ENCODE assay signal across 11 cellular contexts in the genomic region with DNA sequence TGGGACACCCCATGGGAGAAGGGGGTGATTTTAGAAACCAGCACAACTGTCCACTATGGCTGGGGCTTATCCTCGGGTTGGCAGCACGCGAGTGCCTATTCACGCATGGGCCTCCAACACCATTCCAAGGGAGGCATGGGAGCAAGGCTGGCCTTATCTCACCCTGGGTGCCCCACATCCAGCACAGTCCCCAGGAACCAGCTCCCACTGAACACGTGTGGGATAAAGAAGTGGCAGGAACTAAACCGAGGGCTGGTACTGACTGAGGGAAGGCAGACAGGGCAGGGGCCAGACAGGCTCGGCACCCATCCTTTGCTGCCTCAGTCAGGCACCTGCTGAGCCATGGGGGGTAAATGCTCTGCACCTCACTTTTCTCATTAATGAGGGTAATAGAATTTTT. TPM values are rescaled to one million over a fixed set of nuclear protein-coding genes. Genes with fewer than 3 reads are reported as not detected.
"Had no signal": no experiment of that assay in that cellular context is flagged by ENCODE, and none has a peak within 500 bp of the region (broad histone marks: within the 10 kb centered on the region; RNA-seq: fewer than 3 reads in every experiment).

No MANE protein-coding gene starts in this region.

- H3K4me3 ChIP-seq: ovary, suprapubic skin had no signal

- H3K9me3 ChIP-seq: ovary, suprapubic skin had no signal

- DNase-seq: activated B cell treated with CpG ODN at 0.5 μM for 24 hours; activated CD4-positive, alpha-beta T cell treated with anti-CD3 and anti-CD28 coated beads, Interleukin-2, amount 10 ng/mL, durations not matched to agents 7 days and 5 days; activated CD8-positive, alpha-beta memory T cell treated with anti-CD3 and anti-CD28 coated beads for 24 hours; activated naive CD4-positive, alpha-beta T cell treated with Interleukin-2 at 50 U/mL for 16 hours; glutamatergic neuron; stimulated activated CD4-positive, alpha-beta T cell treated with anti-CD3 and anti-CD28 coated beads, Interleukin-2, amount 100 ng/mL, for 48 hours; stimulated activated naive CD4-positive, alpha-beta T cell treated with Interleukin-2 at 50 U/mL for 16 hours; T-helper 17 cell had no signal

- H3K27me3 ChIP-seq: ovary, suprapubic skin had no signal

- H3K36me3 ChIP-seq: ovary, suprapubic skin had no signal

- H3K27ac ChIP-seq: suprapubic skin had no signal

- ATAC-seq: T-helper 17 cell had no signal

RNA-seq across cellular contexts. Expression of gene GPR78, which starts 43.7 kb away (rescaled TPM):
- total RNA-seq: activated B cell treated with CpG ODN at 0.5 μM for 24 hours; activated CD4-positive, alpha-beta T cell treated with anti-CD3 and anti-CD28 coated beads, Interleukin-2, amount 10 ng/mL, durations not matched to agents 7 days and 5 days; neural crest cell; suprapubic skin; T-helper 17 cell had no signal

RNA-seq across cellular contexts. Expression of gene CPZ, which starts 56.1 kb away (rescaled TPM):
- total RNA-seq: activated B cell treated with CpG ODN at 0.5 μM for 24 hours; activated CD4-positive, alpha-beta T cell treated with anti-CD3 and anti-CD28 coated beads, Interleukin-2, amount 10 ng/mL, durations not matched to agents 7 days and 5 days; neural crest cell; T-helper 17 cell had no signal
